8 cellular contexts compared by ENCODE assay signal in the genomic region with DNA sequence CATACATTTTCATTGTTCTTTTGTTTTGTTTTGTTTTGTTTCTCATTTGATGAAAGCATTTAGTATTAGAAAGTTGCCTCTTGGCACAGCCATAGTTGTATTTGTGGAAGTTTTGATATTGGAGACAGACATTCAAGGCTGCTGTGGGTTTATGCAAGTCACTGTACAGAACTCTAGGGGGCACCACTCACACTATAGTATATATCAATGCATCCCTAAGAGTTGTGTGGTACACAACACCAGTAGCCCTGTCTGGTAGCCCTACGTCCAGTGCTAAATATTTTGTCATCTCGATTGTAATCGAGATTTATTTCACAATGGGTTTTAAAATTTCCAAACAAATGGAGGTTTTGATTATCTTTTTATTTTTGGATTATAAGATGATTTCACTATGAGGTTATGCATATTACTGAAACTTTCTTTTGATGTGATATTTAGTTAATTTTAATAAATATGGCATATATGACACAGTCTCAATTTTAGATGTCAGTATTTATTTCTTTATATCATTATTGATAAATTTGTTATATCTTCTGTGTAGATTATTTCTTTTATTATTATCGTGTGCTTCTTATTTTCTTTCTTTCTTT.
DNase-seq lines count a peak whose midpoint lies in the region; ATAC-seq lines count a peak whose summit lies in the region.

No MANE protein-coding gene starts in this region.

- no peaks in the 10 kb centered on the region for H3K4me1 Mint-ChIP-seq in activated CD4-positive, alpha-beta memory T cell treated with anti-CD3 and anti-CD28 coated beads for 36 hours (ENCODE audit: low read depth)
- H3K4me1 Mint-ChIP-seq in activated CD4-positive, alpha-beta memory T cell treated with anti-CD3 and anti-CD28 coated beads, Interleukin-2, amount 10 ng/mL, durations not matched to agents 7 days and 5 days = no peaks in the 10 kb centered on the region

- CTCF ChIA-PET in activated CD4-positive, alpha-beta memory T cell treated with anti-CD3 and anti-CD28 coated beads for 36 hours (lab: Charles Lee) = interaction anchor here (0.6 to 2.8 kb wide), 25 partner anchors 8 to 455 kb away, joined by 3 to 16 read pairs (median 4); no protein-coding TSS in a partner anchor
- CTCF ChIA-PET in activated CD4-positive, alpha-beta memory T cell treated with anti-CD3 and anti-CD28 coated beads, Interleukin-2, amount 10 ng/mL, durations not matched to agents 7 days and 5 days (lab: Charles Lee) = interaction anchor here (0.7 to 1.2 kb wide), 5 partner anchors 12 to 349 kb away, joined by 3 to 5 read pairs (median 5); no protein-coding TSS in a partner anchor

- H3K27me3 Mint-ChIP-seq in activated CD4-positive, alpha-beta memory T cell treated with anti-CD3 and anti-CD28 coated beads for 36 hours = no peaks in the 10 kb centered on the region
- peaks cover 2% of the 10 kb centered on the region for H3K27me3 Mint-ChIP-seq in activated CD4-positive, alpha-beta memory T cell treated with anti-CD3 and anti-CD28 coated beads, Interleukin-2, amount 10 ng/mL, durations not matched to agents 7 days and 5 days

- POLR2A ChIA-PET in activated CD4-positive, alpha-beta memory T cell treated with anti-CD3 and anti-CD28 coated beads for 36 hours (lab: Charles Lee) = no interaction called here
- POLR2A ChIA-PET in activated CD4-positive, alpha-beta memory T cell treated with anti-CD3 and anti-CD28 coated beads, Interleukin-2, amount 10 ng/mL, durations not matched to agents 7 days and 5 days (lab: Charles Lee) = no interaction called here

- H3K36me3 Mint-ChIP-seq in activated CD4-positive, alpha-beta memory T cell treated with anti-CD3 and anti-CD28 coated beads for 36 hours = no peaks in the 10 kb centered on the region
- H3K36me3 Mint-ChIP-seq in activated CD4-positive, alpha-beta memory T cell treated with anti-CD3 and anti-CD28 coated beads, Interleukin-2, amount 10 ng/mL, durations not matched to agents 7 days and 5 days (ENCODE audit: low read depth) = no peaks in the 10 kb centered on the region

- ATAC-seq in GM19452 (IDR thresholded peaks at IDR 0.05; ENCODE audit: unreplicated experiment) (peak; percentile 81), HG03520 (IDR thresholded peaks at IDR 0.05; ENCODE audit: unreplicated experiment) (peak; percentile 80), GM21390 (IDR thresholded peaks at IDR 0.05; ENCODE audit: unreplicated experiment) (no peak)

- H3K27ac Mint-ChIP-seq in activated CD4-positive, alpha-beta memory T cell treated with anti-CD3 and anti-CD28 coated beads for 36 hours = no peak overlapping the region
- H3K27ac Mint-ChIP-seq in activated CD4-positive, alpha-beta memory T cell treated with anti-CD3 and anti-CD28 coated beads, Interleukin-2, amount 10 ng/mL, durations not matched to agents 7 days and 5 days = no peak overlapping the region

- intact Hi-C loops in activated CD4-positive, alpha-beta memory T cell treated with anti-CD3 and anti-CD28 coated beads for 36 hours (cut with micrococcal nuclease) = loop anchor here (1.0 to 5.0 kb wide), 5 partner anchors 113 to 371 kb away; no protein-coding TSS in a partner anchor

- H3K4me3 Mint-ChIP-seq in activated CD4-positive, alpha-beta memory T cell treated with anti-CD3 and anti-CD28 coated beads for 36 hours = no peak overlapping the region
- H3K4me3 Mint-ChIP-seq in activated CD4-positive, alpha-beta memory T cell treated with anti-CD3 and anti-CD28 coated beads, Interleukin-2, amount 10 ng/mL, durations not matched to agents 7 days and 5 days = no peak overlapping the region

- H3K9me3 Mint-ChIP-seq in activated CD4-positive, alpha-beta memory T cell treated with anti-CD3 and anti-CD28 coated beads for 36 hours = no peaks in the 10 kb centered on the region
- H3K9me3 Mint-ChIP-seq in activated CD4-positive, alpha-beta memory T cell treated with anti-CD3 and anti-CD28 coated beads, Interleukin-2, amount 10 ng/mL, durations not matched to agents 7 days and 5 days = no peaks in the 10 kb centered on the region

- peak; percentile 27 for DNase-seq in activated CD4-positive, alpha-beta memory T cell treated with anti-CD3 and anti-CD28 coated beads for 36 hours
- DNase-seq in activated CD4-positive, alpha-beta memory T cell treated with anti-CD3 and anti-CD28 coated beads, Interleukin-2, amount 10 ng/mL, durations not matched to agents 7 days and 5 days = no peak
- DNase-seq in NOMO-1 treated with DMSO at 0.1 percent for 48 hours (lab: John Stamatoyannopoulos, UW; ENCODE audit: unreplicated experiment) (peak; percentile 73), lung microvascular endothelial cell (ENCODE audit: low read depth in 2 of 2) (peak; percentile 76)
- DNase-seq in central memory CD4-positive, alpha-beta T cell = peak; percentile 24
